In genomic region chrX:12548746-12549145, GRCh38 we compare ENCODE assay signal across 10 cellular contexts.
DNase-seq lines count a peak whose midpoint lies in the region; ATAC-seq and TF ChIP-seq lines count a peak whose summit lies in the region.
"Had no signal": no experiment of that assay in that cellular context is flagged by ENCODE, and none has a peak within 500 bp of the region (broad histone marks: within the 10 kb centered on the region; RNA-seq: fewer than 3 reads in every experiment).

No MANE protein-coding gene starts in this region.

- no peak overlapping the region for H3K4me3 Mint-ChIP-seq in activated CD8-positive, alpha-beta T cell treated with anti-CD3 and anti-CD28 coated beads for 36 hours

- no peaks in the 10 kb centered on the region for H3K9me3 Mint-ChIP-seq in activated CD8-positive, alpha-beta T cell treated with anti-CD3 and anti-CD28 coated beads for 36 hours

- H3K4me3 ChIP-seq in GM12865 (ENCODE audit: low read depth, low read length): no peak overlapping the region

- no peak for ATAC-seq in activated CD8-positive, alpha-beta T cell treated with anti-CD3 and anti-CD28 coated beads for 36 hours
- ATAC-seq in HG03097 (IDR thresholded peaks at IDR 0.05; ENCODE audit: low FRiP score, unreplicated experiment): no peak
- ATAC-seq: left lobe of liver had no signal

- DNase-seq in GM12865 (ENCODE audit: low read depth): peak; percentile 22
- peak; percentile 1 for DNase-seq in HuH-7 (ENCODE audit: low spot score)
- DNase-seq in activated CD8-positive, alpha-beta T cell treated with anti-CD3 and anti-CD28 coated beads for 36 hours: peak; percentile 6
- peak; percentile 31 for DNase-seq in kidney tubule cell (ENCODE audit: low spot score)
- DNase-seq in D341Med (ENCODE audit: low spot score): no peak
- no peak for DNase-seq in NCI-H146 (lab: John Stamatoyannopoulos, UW)
- DNase-seq: effector CD4-positive, alpha-beta T cell; T-helper 1 cell had no signal

- POLR2A ChIA-PET in activated CD8-positive, alpha-beta T cell treated with anti-CD3 and anti-CD28 coated beads for 36 hours (lab: Charles Lee): no interaction called here

- no peaks in the 10 kb centered on the region for H3K4me1 Mint-ChIP-seq in activated CD8-positive, alpha-beta T cell treated with anti-CD3 and anti-CD28 coated beads for 36 hours (ENCODE audit: low read depth)

- no peaks in the 10 kb centered on the region for H3K36me3 Mint-ChIP-seq in activated CD8-positive, alpha-beta T cell treated with anti-CD3 and anti-CD28 coated beads for 36 hours (ENCODE audit: low read depth)

- CTCF ChIA-PET in activated CD8-positive, alpha-beta T cell treated with anti-CD3 and anti-CD28 coated beads for 36 hours (lab: Charles Lee): no interaction called here

- H3K27me3 Mint-ChIP-seq in activated CD8-positive, alpha-beta T cell treated with anti-CD3 and anti-CD28 coated beads for 36 hours: no peaks in the 10 kb centered on the region

- H3K27ac Mint-ChIP-seq in activated CD8-positive, alpha-beta T cell treated with anti-CD3 and anti-CD28 coated beads for 36 hours: no peak overlapping the region

- TF ChIP-seq CTCF in GM12865 (IDR thresholded peaks at IDR 0.05; ENCODE audit: insufficient read depth, low read depth, low read length, missing control alignments): no peak
- TF ChIP-seq CTCF in activated CD8-positive, alpha-beta T cell treated with anti-CD3 and anti-CD28 coated beads for 36 hours (IDR thresholded peaks at IDR 0.05): no peak

- intact Hi-C loops in activated CD8-positive, alpha-beta T cell treated with anti-CD3 and anti-CD28 coated beads for 36 hours (cut with micrococcal nuclease): no loop called here

Comparison
In these comparisons a context has a peak if more than half of its experiments do, and no peak if none do; other contexts are left out.
1. DNase-seq: peak in GM12865 (single experiment), HuH-7 (single experiment), activated CD8-positive, alpha-beta T cell treated with anti-CD3 and anti-CD28 coated beads for 36 hours (single experiment) and kidney tubule cell (single experiment); none in D341Med (single experiment) and NCI-H146 (single experiment).